ENCODE assay signal across 8 cellular contexts in genomic region chr13:112710855-112711527, GRCh38. TPM values are rescaled to one million over a fixed set of nuclear protein-coding genes. Genes with fewer than 3 reads are reported as not detected.
DNase-seq lines count a peak whose midpoint lies in the region; ATAC-seq and TF ChIP-seq lines count a peak whose summit lies in the region.

No MANE protein-coding gene starts in this region.

- TF ChIP-seq POLR2A in HCT116 (IDR thresholded peaks at IDR 0.05; ENCODE audit: borderline replicate concordance, extremely low read depth, insufficient read depth, insufficient read length): no peak

- H3K36me3 ChIP-seq in HCT116 (ENCODE audit: control insufficient read depth in 1 of 2, insufficient read depth in 2 of 2, low read length in 2 of 2) (no peaks in the 10 kb centered on the region; a peak in 1 of 4 replicates), left lung (peaks cover 0 to 6% of the 10 kb centered on the region in 2 donors)

- H3K4me3 ChIP-seq in HCT116 (replicated peaks in 1 of 2; ENCODE audit: low read depth in 1 of 2, low read length in 2 of 2) (peak overlapping the region; percentile 31 to 49), left lung (no peak overlapping the region), skin epidermis (no peak overlapping the region)

- POLR2A ChIA-PET in HCT116 (lab: Charles Lee): no interaction called here

- peak overlapping the region; percentile 59 for H3K9ac ChIP-seq in HCT116 (ENCODE audit: low read length)

- no peak overlapping the region for H2AFZ ChIP-seq in HCT116 (ENCODE audit: low read depth, low read length, poor library complexity, severe bottlenecking)

- no TSS peak for BruUV-seq in HCT116 (replicated peaks; lab: Mats Ljungman, UMichigan)

- no peaks in the 10 kb centered on the region for H3K27me3 ChIP-seq in HCT116 (ENCODE audit: insufficient read depth, low read length)
- H3K27me3 ChIP-seq in left lung: no peaks in the 10 kb centered on the region

- DNase-seq in HCT116 (ENCODE audit: low read depth, low spot score) (no peak), caudate nucleus (lab: John Stamatoyannopoulos, UW) (no peak), left lung (peak; percentile 32 to 42), 8988T (no peak), left colon (no peak)
- DNase-seq in stimulated activated CD4-positive, alpha-beta T cell treated with anti-CD3 and anti-CD28 coated beads, Interleukin-4, amount 100 ng/mL, for 1 hour: no peak

- TF ChIP-seq RAD21 in HCT116 (IDR thresholded peaks at IDR 0.05; ENCODE audit: low read depth): no peak

- ATAC-seq in HCT116 (0 out of 2 replicates have a peak, but pooled peaks have one; percentile 2), left lung (no peak), left colon (no peak), HG03565 (IDR thresholded peaks at IDR 0.05; ENCODE audit: unreplicated experiment) (no peak)

- peak overlapping the region; percentile 86 for H3K4me2 ChIP-seq in HCT116 (ENCODE audit: low read length)

- intact Hi-C loops in HCT116 (cut with micrococcal nuclease) (loop anchor here (1.0 to 2.0 kb wide), 2 partner anchors 12 to 20 kb away; partner anchors contain the start of gene ATP11A), left lung (cut with DNase I) (no loop called here), left colon (cut with DNase I, micrococcal nuclease) (no loop called here)

- RAD21 ChIA-PET in HCT116 (lab: Charles Lee; ENCODE audit: low non-redundant PET in 1 of 2, low total read pairs in 2 of 2, uncharacterized antibody in 2 of 2, unreplicated experiment in 2 of 2): no interaction called here

- TF ChIP-seq CTCF in HCT116 (IDR thresholded peaks at IDR 0.05 in 2 of 3, conservative IDR thresholded peaks at IDR 0.05 in 1 of 3; ENCODE audit: borderline replicate concordance in 1 of 3, insufficient read depth in 1 of 3, low read depth in 2 of 3, low read length in 2 of 3): no peak
- no peak for TF ChIP-seq CTCF in left lung (IDR thresholded peaks at IDR 0.05)

- no peaks in the 10 kb centered on the region for H3K9me2 ChIP-seq in HCT116 (ENCODE audit: insufficient read depth)

- CTCF ChIA-PET in HCT116 (lab: Charles Lee): no interaction called here

- H3K27ac ChIP-seq in HCT116 (ENCODE audit: low read depth, low read length) (peak overlapping the region; percentile 87), caudate nucleus (ENCODE audit: low read depth, low read length) (peak overlapping the region; percentile 76), left lung (peak overlapping the region; percentile 68 to 87), skin epidermis (peak overlapping the region in 19 of 21 experiments; percentile 37 to 90 (median 77))

- peaks cover 44 to 55% of the 10 kb centered on the region in 2 experiments for H3K4me1 ChIP-seq in HCT116 (ENCODE audit: control insufficient read depth in 1 of 2, insufficient read depth in 2 of 2, low read length in 2 of 2)
- H3K4me1 ChIP-seq in left lung: peaks cover 12 to 48% of the 10 kb centered on the region in 2 donors

- peaks cover 73% of the 10 kb centered on the region for H3K79me2 ChIP-seq in HCT116 (ENCODE audit: insufficient read depth, low read length)

- no peaks in the 10 kb centered on the region for H4K20me1 ChIP-seq in HCT116 (ENCODE audit: insufficient read depth)

- H3K9me3 ChIP-seq in HCT116 (ENCODE audit: control insufficient read depth in 1 of 2, insufficient read depth in 1 of 2, low read depth in 1 of 2, low read length in 2 of 2) (no peaks in the 10 kb centered on the region), left lung (no peaks in the 10 kb centered on the region)

TF ChIP-seq in HCT116, 20 proteins besides CTCF, POLR2A, EP300 and RAD21:
- TF ChIP-seq SRF (IDR thresholded peaks at IDR 0.05; ENCODE audit: low read depth): no peak
- TF ChIP-seq CEBPB (IDR thresholded peaks at IDR 0.05; ENCODE audit: low read depth): no peak
- no peak for TF ChIP-seq MAX (IDR thresholded peaks at IDR 0.05)
- no peak for TF ChIP-seq CBX3 (IDR thresholded peaks at IDR 0.05; ENCODE audit: low read depth)
- no peak for TF ChIP-seq YY1 (IDR thresholded peaks at IDR 0.05; ENCODE audit: extremely low read depth, insufficient replicate concordance, low read depth, low read length)
TF ChIP-seq in HCT116: peak in this region for 0.

RNA-seq across cellular contexts. Expression of gene ATP11A, which starts 21.2 kb away (rescaled TPM):
- total RNA-seq in HCT116 (2021; ENCODE audit: unreplicated experiment): 80.4 TPM
- 31.7 and 37.4 TPM in 2 replicates for polyA plus RNA-seq in HCT116 (2012)
- 100 to 1,000 TPM; 271 to 457 TPM for total RNA-seq in left lung
- 10 to 100 TPM; 12.4 to 22.7 TPM for total RNA-seq in left colon

Comparison
In these comparisons a context has a peak if more than half of its experiments do, and no peak if none do; other contexts are left out.
1. DNase-seq: peak in left lung (2 of 2); none in HCT116 (single experiment), caudate nucleus (0 of 61), 8988T (single experiment), left colon (0 of 2) and stimulated activated CD4-positive, alpha-beta T cell treated with anti-CD3 and anti-CD28 coated beads, Interleukin-4, amount 100 ng/mL, for 1 hour (single experiment).
2. H3K4me3 ChIP-seq: peak in HCT116 (2 of 2); none in left lung (0 of 2) and skin epidermis (0 of 7).
3. Peak in every context shown above with its lines, with median percentiles within 50 percentile points of each other: H3K27ac ChIP-seq.